Comparison of ENCODE assay signal across 8 cellular contexts in the genomic region with DNA sequence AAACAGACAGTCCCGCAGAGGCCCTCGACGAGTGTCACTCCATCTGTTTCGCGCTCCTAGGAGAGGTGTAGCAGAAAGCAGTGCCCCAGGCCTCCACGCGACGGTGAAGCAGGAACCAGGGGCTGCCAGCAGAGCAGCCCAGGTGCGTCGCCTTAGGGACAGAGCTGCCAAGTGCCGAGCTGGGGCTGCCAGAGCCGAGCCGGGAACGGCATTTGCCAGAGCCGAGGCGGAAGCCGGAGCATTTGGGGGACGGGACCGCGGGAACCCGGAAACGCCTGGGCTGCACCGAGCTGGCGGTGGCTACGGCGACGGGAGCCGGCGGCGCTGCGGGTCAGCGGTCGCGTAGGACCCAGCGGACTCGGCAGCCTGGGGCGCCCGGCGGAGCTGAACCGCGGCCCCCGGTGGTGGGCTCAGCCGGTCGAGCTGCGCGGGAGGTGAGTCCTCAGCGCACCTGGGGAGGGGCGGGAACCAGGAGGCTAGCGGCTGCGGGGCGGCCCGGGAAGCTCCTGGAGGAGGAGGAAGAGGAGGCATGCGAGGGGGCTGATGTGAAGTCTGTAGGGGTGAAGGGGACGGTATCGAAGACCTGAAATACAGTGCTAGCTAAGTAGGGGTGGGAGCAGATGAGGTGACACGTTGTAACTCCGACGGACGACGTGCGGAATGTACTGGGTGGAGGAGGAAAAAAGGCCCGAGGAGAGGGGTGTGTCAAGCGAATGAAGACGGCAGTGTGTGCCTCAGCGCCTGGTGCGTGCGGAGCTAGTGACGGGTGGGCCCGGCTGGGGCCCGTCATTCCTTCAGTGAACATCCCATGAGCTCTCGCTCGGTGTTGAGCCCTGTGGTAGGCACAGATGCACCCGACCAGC. TPM values are rescaled to one million over a fixed set of nuclear protein-coding genes. Genes with fewer than 3 reads are reported as not detected.
A peak's percentile ranks its signal among the peaks of the same experiment; 100 is the strongest.
DNase-seq lines count a peak whose midpoint lies in the region; ATAC-seq and TF ChIP-seq lines count a peak whose summit lies in the region.

A gene (plus strand): TSS at position 268 of the 863 bp plus-strand sequence. CDS start 23,559 bp downstream, outside the sequence.

- H3K4me3 Mint-ChIP-seq in neural crest cell = peak within 1 kb of the TSS; percentile 99

- no peaks in the 10 kb centered on the region for H3K9me3 Mint-ChIP-seq in neural crest cell

- TF ChIP-seq EP300 in Ishikawa (IDR thresholded peaks at IDR 0.05; ENCODE audit: borderline replicate concordance) = peak; percentile 42; the same call in 1 of the 2 replicates

- no peaks in the 10 kb centered on the region for H3K36me3 Mint-ChIP-seq in neural crest cell (ENCODE audit: low read depth)

- H3K27me3 ChIP-seq in stomach smooth muscle (ENCODE audit: control insufficient read depth in 1 of 2, insufficient read depth in 2 of 2, low read length in 2 of 2) = no peaks in the 10 kb centered on the region

- TF ChIP-seq CTCF in fibroblast of villous mesenchyme (IDR thresholded peaks at IDR 0.05; ENCODE audit: insufficient read depth, low read depth, low read length) = no peak
- no peak for TF ChIP-seq CTCF in neural crest cell (conservative IDR thresholded peaks at IDR 0.05)

- H3K9ac ChIP-seq in stomach smooth muscle (ENCODE audit: low read length in 2 of 2) = peak within 1 kb of the TSS; percentile 78 to 84

- DNase-seq in DMS79 treated with DMSO at 0.1 percent for 48 hours (lab: John Stamatoyannopoulos, UW) (peak; percentile 91), RPMI8226 (peak; percentile 86), fibroblast of villous mesenchyme (ENCODE audit: low read depth) (peak; percentile 65), neural crest cell (ENCODE audit: low read depth, low spot score) (peak; percentile 76)
- DNase-seq in activated T-helper 9 cell treated with anti-CD3 and anti-CD28 coated beads, Interleukin-2, amount 50 U/mL, for 16 hours (ENCODE audit: low read depth) = peak; percentile 66

- no peaks in the 10 kb centered on the region for H3K9me3 ChIP-seq in stomach smooth muscle (ENCODE audit: control insufficient read depth in 2 of 2, low read length in 2 of 2)

- peak within 1 kb of the TSS; percentile 97 for H3K4me3 ChIP-seq in fibroblast of villous mesenchyme (ENCODE audit: low read depth, low read length)
- peak within 1 kb of the TSS; percentile 80 to 95 for H3K4me3 ChIP-seq in stomach smooth muscle (ENCODE audit: low read length in 2 of 2)

- no peaks in the 10 kb centered on the region for H3K27me3 Mint-ChIP-seq in neural crest cell (ENCODE audit: low read depth)

- H3K27ac Mint-ChIP-seq in neural crest cell (ENCODE audit: unreplicated experiment) = peak within 1 kb of the TSS; percentile 77

- peaks cover 18% of the 10 kb centered on the region for H3K4me1 Mint-ChIP-seq in neural crest cell

- TF ChIP-seq RAD21 in Ishikawa (IDR thresholded peaks at IDR 0.05; ENCODE audit: low read depth) = no peak

- peak; percentile 91 for ATAC-seq in GM21619 (IDR thresholded peaks at IDR 0.05; ENCODE audit: unreplicated experiment)

- H3K36me3 ChIP-seq in stomach smooth muscle (ENCODE audit: control insufficient read depth in 2 of 2, insufficient read depth in 2 of 2, low read length in 2 of 2) = no peaks in the 10 kb centered on the region

- H3K4me1 ChIP-seq in stomach smooth muscle (ENCODE audit: control insufficient read depth, insufficient read depth, low read length) = peaks cover 5% of the 10 kb centered on the region

- peak within 1 kb of the TSS; percentile 18 for H3K27ac ChIP-seq in stomach smooth muscle (ENCODE audit: low read length)

TF ChIP-seq in Ishikawa, 13 proteins besides CTCF, POLR2A, EP300 and RAD21:
- peak; percentile 34; the same call in 1 of the 2 replicates for TF ChIP-seq EGR1 (IDR thresholded peaks at IDR 0.05)
- TF ChIP-seq TCF12 (IDR thresholded peaks at IDR 0.05; ENCODE audit: low read depth) = peak; percentile 76; the same call in 1 of the 2 replicates
- peak; percentile 61; the same call in 1 of the 2 replicates for TF ChIP-seq NFIC (IDR thresholded peaks at IDR 0.05)
- TF ChIP-seq, protein P1, sequence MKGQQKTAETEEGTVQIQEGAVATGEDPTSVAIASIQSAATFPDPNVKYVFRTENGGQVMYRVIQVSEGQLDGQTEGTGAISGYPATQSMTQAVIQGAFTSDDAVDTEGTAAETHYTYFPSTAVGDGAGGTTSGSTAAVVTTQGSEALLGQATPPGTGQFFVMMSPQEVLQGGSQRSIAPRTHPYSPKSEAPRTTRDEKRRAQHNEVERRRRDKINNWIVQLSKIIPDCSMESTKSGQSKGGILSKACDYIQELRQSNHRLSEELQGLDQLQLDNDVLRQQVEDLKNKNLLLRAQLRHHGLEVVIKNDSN (IDR thresholded peaks at IDR 0.05) = peak; percentile 69
- TF ChIP-seq, protein P2, sequence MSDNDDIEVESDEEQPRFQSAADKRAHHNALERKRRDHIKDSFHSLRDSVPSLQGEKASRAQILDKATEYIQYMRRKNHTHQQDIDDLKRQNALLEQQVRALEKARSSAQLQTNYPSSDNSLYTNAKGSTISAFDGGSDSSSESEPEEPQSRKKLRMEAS (IDR thresholded peaks at IDR 0.05) = peak; percentile 88
- TF ChIP-seq CREB1 (IDR thresholded peaks at IDR 0.05; ENCODE audit: low read depth) = no peak
- TF ChIP-seq, protein P3, sequence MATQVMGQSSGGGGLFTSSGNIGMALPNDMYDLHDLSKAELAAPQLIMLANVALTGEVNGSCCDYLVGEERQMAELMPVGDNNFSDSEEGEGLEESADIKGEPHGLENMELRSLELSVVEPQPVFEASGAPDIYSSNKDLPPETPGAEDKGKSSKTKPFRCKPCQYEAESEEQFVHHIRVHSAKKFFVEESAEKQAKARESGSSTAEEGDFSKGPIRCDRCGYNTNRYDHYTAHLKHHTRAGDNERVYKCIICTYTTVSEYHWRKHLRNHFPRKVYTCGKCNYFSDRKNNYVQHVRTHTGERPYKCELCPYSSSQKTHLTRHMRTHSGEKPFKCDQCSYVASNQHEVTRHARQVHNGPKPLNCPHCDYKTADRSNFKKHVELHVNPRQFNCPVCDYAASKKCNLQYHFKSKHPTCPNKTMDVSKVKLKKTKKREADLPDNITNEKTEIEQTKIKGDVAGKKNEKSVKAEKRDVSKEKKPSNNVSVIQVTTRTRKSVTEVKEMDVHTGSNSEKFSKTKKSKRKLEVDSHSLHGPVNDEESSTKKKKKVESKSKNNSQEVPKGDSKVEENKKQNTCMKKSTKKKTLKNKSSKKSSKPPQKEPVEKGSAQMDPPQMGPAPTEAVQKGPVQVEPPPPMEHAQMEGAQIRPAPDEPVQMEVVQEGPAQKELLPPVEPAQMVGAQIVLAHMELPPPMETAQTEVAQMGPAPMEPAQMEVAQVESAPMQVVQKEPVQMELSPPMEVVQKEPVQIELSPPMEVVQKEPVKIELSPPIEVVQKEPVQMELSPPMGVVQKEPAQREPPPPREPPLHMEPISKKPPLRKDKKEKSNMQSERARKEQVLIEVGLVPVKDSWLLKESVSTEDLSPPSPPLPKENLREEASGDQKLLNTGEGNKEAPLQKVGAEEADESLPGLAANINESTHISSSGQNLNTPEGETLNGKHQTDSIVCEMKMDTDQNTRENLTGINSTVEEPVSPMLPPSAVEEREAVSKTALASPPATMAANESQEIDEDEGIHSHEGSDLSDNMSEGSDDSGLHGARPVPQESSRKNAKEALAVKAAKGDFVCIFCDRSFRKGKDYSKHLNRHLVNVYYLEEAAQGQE (IDR thresholded peaks at IDR 0.05; ENCODE audit: low read depth) = no peak
- TF ChIP-seq TAF1 (IDR thresholded peaks at IDR 0.05; ENCODE audit: low read depth) = peak; percentile 98
- 0 out of 2 replicates have a peak, but pooled peaks have one; percentile 30 for TF ChIP-seq FOXM1 (IDR thresholded peaks at IDR 0.05; ENCODE audit: borderline replicate concordance, low read depth)
- no peak; the same call in 1 of the 2 replicates for TF ChIP-seq TEAD4 (IDR thresholded peaks at IDR 0.05)
- peak; percentile 78 for TF ChIP-seq YY1 (IDR thresholded peaks at IDR 0.05; ENCODE audit: low read depth)
- TF ChIP-seq ZBTB7A (IDR thresholded peaks at IDR 0.05; ENCODE audit: low read depth) = peak; percentile 68; the same call in 1 of the 2 replicates
- no peak for TF ChIP-seq CEBPB (IDR thresholded peaks at IDR 0.05)
TF ChIP-seq in Ishikawa: peak in this region for 9.

RNA-seq across cellular contexts. Expression of the gene that starts here (rescaled TPM):
- 21.6 and 28.1 TPM in 2 replicates for total RNA-seq in fibroblast of villous mesenchyme
- total RNA-seq in neural crest cell = 12.0 and 12.6 TPM in 2 replicates

Comparison
In these comparisons a context has a peak if more than half of its experiments do, and no peak if none do; other contexts are left out.
1. Peak in every context shown above with its lines: DNase-seq, ATAC-seq, H3K4me3 ChIP-seq and H3K27ac ChIP-seq.